Comparison of ENCODE assay signal across 19 cellular contexts in the genomic region with DNA sequence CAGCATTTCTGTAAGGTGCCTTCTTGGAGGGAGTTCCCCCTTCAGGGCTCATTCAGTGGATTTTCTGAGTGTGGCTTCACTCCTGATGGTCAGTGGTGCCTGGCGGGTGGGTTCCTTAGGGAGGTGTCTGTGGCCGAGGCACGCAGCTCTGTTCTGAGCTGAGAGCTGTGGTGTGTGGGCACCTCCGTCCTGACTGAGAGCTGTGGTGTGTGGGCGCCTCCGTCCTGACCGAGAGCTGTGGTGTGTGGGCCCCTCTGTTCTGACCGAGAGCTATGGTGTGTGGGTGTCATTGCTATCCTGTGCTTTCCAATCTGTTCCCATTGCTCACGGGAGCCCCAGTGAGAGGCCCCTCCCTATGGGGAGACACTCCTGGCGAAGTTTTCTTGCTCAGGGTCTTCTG. TPM values are rescaled to one million over a fixed set of nuclear protein-coding genes. Genes with fewer than 3 reads are reported as not detected.
A peak's percentile ranks its signal among the peaks of the same experiment; 100 is the strongest.
DNase-seq lines count a peak whose midpoint lies in the region; ATAC-seq, FAIRE-seq and TF ChIP-seq lines count a peak whose summit lies in the region.
"Had no signal": no experiment of that assay in that cellular context is flagged by ENCODE, and none has a peak within 500 bp of the region (broad histone marks: within the 10 kb centered on the region; RNA-seq: fewer than 3 reads in every experiment).

No MANE protein-coding gene starts in this region.

- no peaks in the 10 kb centered on the region for H3K9me3 Mint-ChIP-seq in CD4-positive, alpha-beta T cell
- no peaks in the 10 kb centered on the region for H3K9me3 Mint-ChIP-seq in activated naive CD8-positive, alpha-beta T cell treated with anti-CD3 and anti-CD28 coated beads, Interleukin-2, amount 50 U/mL, for 24 hours
- no peaks in the 10 kb centered on the region for H3K9me3 Mint-ChIP-seq in natural killer cell

- peaks cover 57% of the 10 kb centered on the region for H3K36me3 Mint-ChIP-seq in CD4-positive, alpha-beta T cell (ENCODE audit: low read depth)
- peaks cover 22% of the 10 kb centered on the region for H3K36me3 Mint-ChIP-seq in activated naive CD8-positive, alpha-beta T cell treated with anti-CD3 and anti-CD28 coated beads, Interleukin-2, amount 50 U/mL, for 24 hours (ENCODE audit: low read depth)
- H3K36me3 Mint-ChIP-seq in natural killer cell, result no peaks in the 10 kb centered on the region

- ATAC-seq in CD4-positive, alpha-beta T cell (ENCODE audit: poor library complexity), result no peak
- peak; percentile 18 for ATAC-seq in activated naive CD8-positive, alpha-beta T cell treated with anti-CD3 and anti-CD28 coated beads, Interleukin-2, amount 50 U/mL, for 24 hours
- ATAC-seq in natural killer cell (peak in 1 of 3 donors; percentile 73), SK-N-SH treated with all-trans-retinoic acid at 6 μM for 48 hours (no peak)
- ATAC-seq: gastrocnemius medialis had no signal

- H3K27ac ChIP-seq in CD4-positive, alpha-beta T cell (ENCODE audit: low read depth, low read length), result no peak overlapping the region
- H3K27ac ChIP-seq: epithelial cell of prostate, gastrocnemius medialis, pancreas, suprapubic skin, VCaP had no signal

- peak; percentile 56 for FAIRE-seq in GM18507 (lab: Jason Lieb, UNC)
- FAIRE-seq: D721Med, G401.6, pancreas had no signal

- CTCF ChIA-PET in CD4-positive, alpha-beta T cell (lab: Charles Lee), result no interaction called here

- H3K27me3 ChIP-seq in CD4-positive, alpha-beta T cell (ENCODE audit: control insufficient read depth, insufficient read depth, low read length), result no peaks in the 10 kb centered on the region
- H3K27me3 ChIP-seq: gastrocnemius medialis, pancreas, suprapubic skin had no signal

- H3K4me1 Mint-ChIP-seq in CD4-positive, alpha-beta T cell (ENCODE audit: low read depth), result peaks cover 16% of the 10 kb centered on the region
- peaks cover 11% of the 10 kb centered on the region for H3K4me1 Mint-ChIP-seq in activated naive CD8-positive, alpha-beta T cell treated with anti-CD3 and anti-CD28 coated beads, Interleukin-2, amount 50 U/mL, for 24 hours
- peaks cover 30 to 32% of the 10 kb centered on the region in 2 donors for H3K4me1 Mint-ChIP-seq in natural killer cell

- POLR2A ChIA-PET in CD4-positive, alpha-beta T cell (lab: Charles Lee), result no interaction called here

- DNase-seq in CD4-positive, alpha-beta T cell, result no peak
- DNase-seq in GM18507 (ENCODE audit: extremely low spot score, insufficient read length, low read depth), result no peak
- DNase-seq in activated naive CD8-positive, alpha-beta T cell treated with anti-CD3 and anti-CD28 coated beads, Interleukin-2, amount 50 U/mL, for 24 hours, result no peak
- no peak for DNase-seq in natural killer cell
- DNase-seq in NCI-H2081 (lab: John Stamatoyannopoulos, UW), result no peak
- DNase-seq in GDM1 (lab: John Stamatoyannopoulos, UW), result no peak
- DNase-seq in NCI-H1694 (lab: John Stamatoyannopoulos, UW), result no peak
- DNase-seq: gastrocnemius medialis, Karpas-422, left cardiac atrium, NCI-H1105 treated with DMSO at 0.1 percent for 48 hours had no signal

- H3K4me3 Mint-ChIP-seq in CD4-positive, alpha-beta T cell, result no peak overlapping the region
- no peak overlapping the region for H3K4me3 Mint-ChIP-seq in activated naive CD8-positive, alpha-beta T cell treated with anti-CD3 and anti-CD28 coated beads, Interleukin-2, amount 50 U/mL, for 24 hours
- H3K4me3 Mint-ChIP-seq in natural killer cell, result peak overlapping the region; percentile 28

- intact Hi-C loops in CD4-positive, alpha-beta T cell (cut with DNase I, micrococcal nuclease), result no loop called here
- intact Hi-C loops in natural killer cell (cut with micrococcal nuclease), result no loop called here

- no peak for TF ChIP-seq CTCF in CD4-positive, alpha-beta T cell (IDR thresholded peaks at IDR 0.05)
- TF ChIP-seq CTCF in natural killer cell (IDR thresholded peaks at IDR 0.05), result no peak

- peak overlapping the region; percentile 68 for H3K27ac Mint-ChIP-seq in CD4-positive, alpha-beta T cell
- no peak overlapping the region for H3K27ac Mint-ChIP-seq in activated naive CD8-positive, alpha-beta T cell treated with anti-CD3 and anti-CD28 coated beads, Interleukin-2, amount 50 U/mL, for 24 hours
- H3K27ac Mint-ChIP-seq in natural killer cell, result peak overlapping the region; percentile 79 to 83

- H3K9me3 ChIP-seq in CD4-positive, alpha-beta T cell (ENCODE audit: control insufficient read depth, low read length), result no peaks in the 10 kb centered on the region
- H3K9me3 ChIP-seq: gastrocnemius medialis, pancreas, suprapubic skin had no signal

- H3K27me3 Mint-ChIP-seq in CD4-positive, alpha-beta T cell, result no peaks in the 10 kb centered on the region
- no peaks in the 10 kb centered on the region for H3K27me3 Mint-ChIP-seq in activated naive CD8-positive, alpha-beta T cell treated with anti-CD3 and anti-CD28 coated beads, Interleukin-2, amount 50 U/mL, for 24 hours
- no peaks in the 10 kb centered on the region for H3K27me3 Mint-ChIP-seq in natural killer cell (ENCODE audit: low read depth in 2 of 2)

TF ChIP-seq in SK-N-SH treated with all-trans-retinoic acid at 6 μM for 48 hours, 23 proteins besides CTCF, POLR2A, EP300 and RAD21:
- TF ChIP-seq ZNF70 (CRISPR knock-in tag; IDR thresholded peaks at IDR 0.05) (no peak), CSDC2 (CRISPR knock-in tag; IDR thresholded peaks at IDR 0.05) (no peak), ISL1 (CRISPR knock-in tag; IDR thresholded peaks at IDR 0.05) (no peak), ZFP3 (CRISPR knock-in tag; IDR thresholded peaks at IDR 0.05) (no peak), ZNF8 (CRISPR knock-in tag; IDR thresholded peaks at IDR 0.05) (no peak), ZC3H10 (CRISPR knock-in tag; IDR thresholded peaks at IDR 0.05) (no peak), BACH2 (CRISPR knock-in tag; IDR thresholded peaks at IDR 0.05; ENCODE audit: borderline replicate concordance) (no peak), PPARA (CRISPR knock-in tag; IDR thresholded peaks at IDR 0.05; ENCODE audit: borderline replicate concordance) (no peak), ESRRG (CRISPR knock-in tag; IDR thresholded peaks at IDR 0.05) (no peak), TCF4 (CRISPR knock-in tag; IDR thresholded peaks at IDR 0.05; ENCODE audit: borderline replicate concordance) (no peak), ARNTL (CRISPR knock-in tag; IDR thresholded peaks at IDR 0.05; ENCODE audit: borderline replicate concordance, low read depth) (no peak), ZNF565 (CRISPR knock-in tag; conservative IDR thresholded peaks at IDR 0.05; ENCODE audit: low read depth) (no peak)
- TF ChIP-seq, protein P1, sequence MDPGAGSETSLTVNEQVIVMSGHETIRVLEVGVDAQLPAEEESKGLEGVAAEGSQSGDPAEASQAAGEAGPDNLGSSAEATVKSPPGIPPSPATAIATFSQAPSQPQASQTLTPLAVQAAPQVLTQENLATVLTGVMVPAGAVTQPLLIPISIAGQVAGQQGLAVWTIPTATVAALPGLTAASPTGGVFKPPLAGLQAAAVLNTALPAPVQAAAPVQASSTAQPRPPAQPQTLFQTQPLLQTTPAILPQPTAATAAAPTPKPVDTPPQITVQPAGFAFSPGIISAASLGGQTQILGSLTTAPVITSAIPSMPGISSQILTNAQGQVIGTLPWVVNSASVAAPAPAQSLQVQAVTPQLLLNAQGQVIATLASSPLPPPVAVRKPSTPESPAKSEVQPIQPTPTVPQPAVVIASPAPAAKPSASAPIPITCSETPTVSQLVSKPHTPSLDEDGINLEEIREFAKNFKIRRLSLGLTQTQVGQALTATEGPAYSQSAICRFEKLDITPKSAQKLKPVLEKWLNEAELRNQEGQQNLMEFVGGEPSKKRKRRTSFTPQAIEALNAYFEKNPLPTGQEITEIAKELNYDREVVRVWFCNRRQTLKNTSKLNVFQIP (CRISPR knock-in tag; IDR thresholded peaks at IDR 0.05; ENCODE audit: borderline replicate concordance, low read depth), result no peak
- TF ChIP-seq, protein P2, sequence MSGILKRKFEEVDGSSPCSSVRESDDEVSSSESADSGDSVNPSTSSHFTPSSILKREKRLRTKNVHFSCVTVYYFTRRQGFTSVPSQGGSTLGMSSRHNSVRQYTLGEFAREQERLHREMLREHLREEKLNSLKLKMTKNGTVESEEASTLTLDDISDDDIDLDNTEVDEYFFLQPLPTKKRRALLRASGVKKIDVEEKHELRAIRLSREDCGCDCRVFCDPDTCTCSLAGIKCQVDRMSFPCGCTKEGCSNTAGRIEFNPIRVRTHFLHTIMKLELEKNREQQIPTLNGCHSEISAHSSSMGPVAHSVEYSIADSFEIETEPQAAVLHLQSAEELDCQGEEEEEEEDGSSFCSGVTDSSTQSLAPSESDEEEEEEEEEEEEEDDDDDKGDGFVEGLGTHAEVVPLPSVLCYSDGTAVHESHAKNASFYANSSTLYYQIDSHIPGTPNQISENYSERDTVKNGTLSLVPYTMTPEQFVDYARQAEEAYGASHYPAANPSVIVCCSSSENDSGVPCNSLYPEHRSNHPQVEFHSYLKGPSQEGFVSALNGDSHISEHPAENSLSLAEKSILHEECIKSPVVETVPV (CRISPR knock-in tag; IDR thresholded peaks at IDR 0.05), result no peak
- TF ChIP-seq, protein P3, sequence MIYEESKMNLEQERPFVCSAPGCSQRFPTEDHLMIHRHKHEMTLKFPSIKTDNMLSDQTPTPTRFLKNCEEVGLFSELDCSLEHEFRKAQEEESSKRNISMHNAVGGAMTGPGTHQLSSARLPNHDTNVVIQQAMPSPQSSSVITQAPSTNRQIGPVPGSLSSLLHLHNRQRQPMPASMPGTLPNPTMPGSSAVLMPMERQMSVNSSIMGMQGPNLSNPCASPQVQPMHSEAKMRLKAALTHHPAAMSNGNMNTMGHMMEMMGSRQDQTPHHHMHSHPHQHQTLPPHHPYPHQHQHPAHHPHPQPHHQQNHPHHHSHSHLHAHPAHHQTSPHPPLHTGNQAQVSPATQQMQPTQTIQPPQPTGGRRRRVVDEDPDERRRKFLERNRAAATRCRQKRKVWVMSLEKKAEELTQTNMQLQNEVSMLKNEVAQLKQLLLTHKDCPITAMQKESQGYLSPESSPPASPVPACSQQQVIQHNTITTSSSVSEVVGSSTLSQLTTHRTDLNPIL (CRISPR knock-in tag; IDR thresholded peaks at IDR 0.05; ENCODE audit: low read depth), result no peak

RNA-seq across cellular contexts. Expression of a gene that starts 39.8 kb away (rescaled TPM):
- not detected for total RNA-seq in CD4-positive, alpha-beta T cell
- not detected for total RNA-seq in natural killer cell
- total RNA-seq: gastrocnemius medialis, H4, left cardiac atrium had no signal
